ENCODE assay signal across 19 cellular contexts in genomic region chr16:15721018-15721417, GRCh38.
DNase-seq lines count a peak whose midpoint lies in the region; ATAC-seq, FAIRE-seq and TF ChIP-seq lines count a peak whose summit lies in the region.
"Had no signal": no experiment of that assay in that cellular context is flagged by ENCODE, and none has a peak within 500 bp of the region (broad histone marks: within the 10 kb centered on the region; RNA-seq: fewer than 3 reads in every experiment).

No MANE protein-coding gene starts in this region.

- H3K79me2 ChIP-seq in HepG2 (ENCODE audit: insufficient read depth, low read length) (no peaks in the 10 kb centered on the region), osteoblast (ENCODE audit: insufficient read depth, low read length) (no peaks in the 10 kb centered on the region)

- POLR2A ChIA-PET in HepG2 (lab: Yijun Ruan, JAX): no interaction called here

- no peaks in the 10 kb centered on the region for H4K20me1 ChIP-seq in HepG2 (ENCODE audit: insufficient read depth, low read length)
- H4K20me1 ChIP-seq in osteoblast (ENCODE audit: insufficient read depth, low read length): no peaks in the 10 kb centered on the region

- peaks cover 10% of the 10 kb centered on the region for H3K27me3 Mint-ChIP-seq in endothelial cell (ENCODE audit: unreplicated experiment)
- H3K27me3 Mint-ChIP-seq: CD4-positive, alpha-beta memory T cell had no signal

- no peak overlapping the region for H3K4me3 ChIP-seq in HepG2 (replicated peaks in 1 of 3; ENCODE audit: insufficient read depth in 1 of 3, low read depth in 2 of 3, low read length in 3 of 3)
- no peak overlapping the region for H3K4me3 ChIP-seq in right lobe of liver
- no peak overlapping the region for H3K4me3 ChIP-seq in osteoblast (ENCODE audit: insufficient read depth, low read length)
- no peak overlapping the region for H3K4me3 ChIP-seq in tibial nerve
- H3K4me3 ChIP-seq in MG63: no peak overlapping the region
- H3K4me3 ChIP-seq: BLaER1, HAP-1 had no signal

- H3K4me1 ChIP-seq in HepG2 (ENCODE audit: insufficient read depth, low read length) (no peaks in the 10 kb centered on the region), right lobe of liver (no peaks in the 10 kb centered on the region), osteoblast (ENCODE audit: insufficient read depth, low read length) (no peaks in the 10 kb centered on the region), tibial nerve (no peaks in the 10 kb centered on the region)
- H3K4me1 ChIP-seq: HAP-1 had no signal

- CTCF ChIA-PET in HepG2 (lab: Yijun Ruan, JAX; ENCODE audit: low intra/inter-chr PET ratio, low total read pairs): no interaction called here

- DNase-seq in HepG2 (ENCODE audit: low spot score): no peak
- DNase-seq in right lobe of liver: no peak
- DNase-seq in endothelial cell (ENCODE audit: low spot score): no peak
- peak; percentile 77 for DNase-seq in osteoblast (ENCODE audit: insufficient read length, low spot score, missing footprints)
- no peak for DNase-seq in tibial nerve (ENCODE audit: low spot score in 2 of 2)
- no peak for DNase-seq in NCI-H146 treated with DMSO at 0.1 percent for 48 hours (lab: John Stamatoyannopoulos, UW; ENCODE audit: unreplicated experiment)
- no peak for DNase-seq in mucosa of gallbladder (ENCODE audit: low spot score)
- no peak for DNase-seq in MG63
- DNase-seq: 8988T; CD4-positive, alpha-beta memory T cell; DMS153; DMS79; GDM1; GOT3 had no signal

- no peaks in the 10 kb centered on the region for H3K27me3 ChIP-seq in HepG2 (ENCODE audit: control insufficient read depth in 1 of 2, insufficient read depth in 2 of 2, low read length in 2 of 2)
- no peaks in the 10 kb centered on the region for H3K27me3 ChIP-seq in right lobe of liver
- no peaks in the 10 kb centered on the region for H3K27me3 ChIP-seq in osteoblast (ENCODE audit: insufficient read depth, low read length)
- no peaks in the 10 kb centered on the region for H3K27me3 ChIP-seq in tibial nerve
- no peaks in the 10 kb centered on the region for H3K27me3 ChIP-seq in MG63
- H3K27me3 ChIP-seq: BLaER1 had no signal

- in situ Hi-C loops in HepG2 (cut with HindIII; ENCODE audit: extremely low pct_ligation_motif_present, low pct_unique_long_range_greater_than_20kb): no loop called here

- TF ChIP-seq CTCF in HepG2 (CRISPR knock-in tag; IDR thresholded peaks at IDR 0.05) (no peak), right lobe of liver (IDR thresholded peaks at IDR 0.05) (no peak), endothelial cell (IDR thresholded peaks at IDR 0.05; ENCODE audit: unreplicated experiment) (no peak), osteoblast (IDR thresholded peaks at IDR 0.05; ENCODE audit: extremely low read depth, low read depth, low read length) (no peak), tibial nerve (IDR thresholded peaks at IDR 0.05) (no peak)

- FAIRE-seq in HepG2 (lab: Jason Lieb, UNC): no peak
- FAIRE-seq: GM12892, GM18507 had no signal

- H3K9me3 ChIP-seq in HepG2 (ENCODE audit: low read length) (no peaks in the 10 kb centered on the region), right lobe of liver (no peaks in the 10 kb centered on the region), osteoblast (ENCODE audit: low read depth, low read length) (no peaks in the 10 kb centered on the region), tibial nerve (no peaks in the 10 kb centered on the region), MG63 (no peaks in the 10 kb centered on the region)
- H3K9me3 ChIP-seq: BLaER1, HAP-1 had no signal

- intact Hi-C loops in HepG2 (cut with micrococcal nuclease; ENCODE audit: unreplicated experiment): no loop called here
- intact Hi-C loops in right lobe of liver (cut with DNase I): no loop called here

- TF ChIP-seq POLR2A in HepG2 (IDR thresholded peaks at IDR 0.05; ENCODE audit: insufficient read depth in 1 of 2, low read depth in 2 of 2, low read length in 2 of 2) (no peak), right lobe of liver (IDR thresholded peaks at IDR 0.05) (no peak), tibial nerve (IDR thresholded peaks at IDR 0.05) (no peak)

- H3K4me1 Mint-ChIP-seq in endothelial cell (ENCODE audit: unreplicated experiment): no peaks in the 10 kb centered on the region
- H3K4me1 Mint-ChIP-seq: CD14-positive monocyte had no signal

- WGBS in HepG2 (ENCODE audit: low lambda C conversion rate): 96% methylated on average over 14 of the region's 14 CpGs
- 95% methylated on average over 9 of the region's 14 CpGs for WGBS in right lobe of liver (ENCODE audit: insufficient coverage, low coverage, low lambda C conversion rate, missing lambda C conversion rate)
- WGBS in tibial nerve, 2 donors: 93 to 95% methylated on average over 14 of the region's 14 CpGs

- H2AFZ ChIP-seq in HepG2 (ENCODE audit: low read length): no peak overlapping the region
- H2AFZ ChIP-seq in osteoblast (ENCODE audit: low read length): no peak overlapping the region

- H3K36me3 ChIP-seq in HepG2 (replicated peaks in 1 of 2; ENCODE audit: control insufficient read depth in 1 of 2, insufficient read depth in 2 of 2, low read length in 2 of 2) (peaks cover 21 to 22% of the 10 kb centered on the region in 2 experiments), right lobe of liver (no peaks in the 10 kb centered on the region), osteoblast (ENCODE audit: insufficient read depth, low read length) (peaks cover 21% of the 10 kb centered on the region), tibial nerve (peaks cover 0 to 96% (median 16%) of the 10 kb centered on the region in 3 donors), MG63 (peaks cover 11% of the 10 kb centered on the region; the same call in 1 of the 2 replicates)

- no peak overlapping the region for H3K4me2 ChIP-seq in HepG2 (ENCODE audit: low read depth, low read length)
- H3K4me2 ChIP-seq in osteoblast (ENCODE audit: insufficient read depth, low read length): no peak overlapping the region
- H3K4me2 ChIP-seq: BLaER1 had no signal

- no peak for TF ChIP-seq RAD21 in HepG2 (CRISPR knock-in tag; IDR thresholded peaks at IDR 0.05)

- ATAC-seq in HepG2 (no peak), right lobe of liver (no peak)

- H3K27ac Mint-ChIP-seq in endothelial cell (ENCODE audit: unreplicated experiment): peak overlapping the region; percentile 11

- BruUV-seq in HepG2 (replicated peaks; lab: Mats Ljungman, UMichigan): no TSS peak

- H3K27ac ChIP-seq in HepG2 (ENCODE audit: extremely low read length, insufficient read depth, low read length) (no peak overlapping the region), right lobe of liver (no peak overlapping the region), osteoblast (ENCODE audit: low read depth, low read length) (no peak overlapping the region), tibial nerve (no peak overlapping the region)
- H3K27ac ChIP-seq: BLaER1 had no signal

- TF ChIP-seq EP300 in HepG2 (IDR thresholded peaks at IDR 0.05; ENCODE audit: low read depth in 2 of 2, low read length in 2 of 2) (no peak), HepG2 (CRISPR knock-in tag; IDR thresholded peaks at IDR 0.05; ENCODE audit: borderline replicate concordance) (no peak), tibial nerve (IDR thresholded peaks at IDR 0.05) (no peak)

- no peaks in the 10 kb centered on the region for H3K9me3 Mint-ChIP-seq in endothelial cell (ENCODE audit: unreplicated experiment)
- H3K9me3 Mint-ChIP-seq: CD14-positive monocyte had no signal

- H3K4me3 Mint-ChIP-seq in endothelial cell (ENCODE audit: unreplicated experiment): no peak overlapping the region
- H3K4me3 Mint-ChIP-seq: CD14-positive monocyte; CD4-positive, alpha-beta memory T cell had no signal

- peaks cover 7% of the 10 kb centered on the region for H3K36me3 Mint-ChIP-seq in endothelial cell (ENCODE audit: low read depth, unreplicated experiment)

- H3K9ac ChIP-seq in HepG2 (ENCODE audit: insufficient read depth, low read depth, low read length): no peak overlapping the region
- H3K9ac ChIP-seq: BLaER1 had no signal

TF ChIP-seq in HepG2, 621 proteins besides CTCF, POLR2A, EP300 and RAD21:
- TF ChIP-seq EHMT2 (IDR thresholded peaks at IDR 0.05; ENCODE audit: borderline replicate concordance, low read depth, low read length) (no peak), NRL (CRISPR knock-in tag; IDR thresholded peaks at IDR 0.05; ENCODE audit: borderline replicate concordance) (0 out of 2 replicates have a peak, but pooled peaks have one; percentile 58), AGO2 (optimal IDR thresholded peaks at IDR 0.05; ENCODE audit: low read depth, low read length) (peak; percentile 3)
